ENCODE assay signal across 8 cellular contexts in genomic region chr1:28887835-28888682, GRCh38. TPM values are rescaled to one million over a fixed set of nuclear protein-coding genes. Genes with fewer than 3 reads are reported as not detected.
DNase-seq lines count a peak whose midpoint lies in the region; ATAC-seq and TF ChIP-seq lines count a peak whose summit lies in the region.

No MANE protein-coding gene starts in this region.

- peaks cover 5% of the 10 kb centered on the region; the same call in 1 of the 2 replicates for H3F3A ChIP-seq in Loucy (ENCODE audit: low read depth)

- ATAC-seq in CD8-positive, alpha-beta T cell: no peak
- peak; percentile 15 to 19 for ATAC-seq in lower lobe of right lung
- ATAC-seq in HG02852 (IDR thresholded peaks at IDR 0.05; ENCODE audit: unreplicated experiment): no peak
- ATAC-seq in GM19463 (IDR thresholded peaks at IDR 0.05; ENCODE audit: unreplicated experiment): no peak

- no peaks in the 10 kb centered on the region for H4K20me1 ChIP-seq in Loucy (ENCODE audit: insufficient read depth, low read length, poor library complexity, severe bottlenecking)

- peaks cover 11% of the 10 kb centered on the region; the same call in 1 of the 2 replicates for H3K79me2 ChIP-seq in Loucy (ENCODE audit: insufficient read depth, low read length)

- H3K4me3 Mint-ChIP-seq in CD8-positive, alpha-beta T cell: peak overlapping the region; percentile 82

- peak overlapping the region; percentile 93 for H3K4me3 ChIP-seq in CD8-positive, alpha-beta T cell (ENCODE audit: low read depth, low read length)
- H3K4me3 ChIP-seq in Loucy (ENCODE audit: low read length, poor library complexity, severe bottlenecking) (peak overlapping the region; percentile 98), lower lobe of right lung (peak overlapping the region; percentile 95), uterus (peak overlapping the region; percentile 68 to 70)

- intact Hi-C loops in CD8-positive, alpha-beta T cell (cut with DNase I, micrococcal nuclease): loop anchor here (1.0 to 5.0 kb wide), 9 partner anchors 26 to 1829 kb away; partner anchors contain the start of genes EPB41 (in 2 of the 2), ATP5IF1 (in 1 of the 2), GMEB1 (in 1 of the 2) and RCC1 (in 1 of the 2)
- intact Hi-C loops in lower lobe of right lung (cut with DNase I) (loop anchor here (10.0 kb wide), 1 partner anchor 307 kb away; no protein-coding TSS in a partner anchor), uterus (cut with DNase I; ENCODE audit: low total_unique reads) (no loop called here)

- peaks cover 5% of the 10 kb centered on the region for H3K36me3 Mint-ChIP-seq in CD8-positive, alpha-beta T cell

- H3K27ac Mint-ChIP-seq in CD8-positive, alpha-beta T cell: peak overlapping the region; percentile 87

- no peaks in the 10 kb centered on the region for H3K9me3 ChIP-seq in CD8-positive, alpha-beta T cell (ENCODE audit: low read length)
- H3K9me3 ChIP-seq in Loucy (ENCODE audit: insufficient read depth, low read depth, low read length) (no peaks in the 10 kb centered on the region), lower lobe of right lung (no peaks in the 10 kb centered on the region), uterus (no peaks in the 10 kb centered on the region)

- TF ChIP-seq POLR2A in uterus (IDR thresholded peaks at IDR 0.05): no peak

- peak overlapping the region; percentile 67 for H3K27ac ChIP-seq in CD8-positive, alpha-beta T cell (ENCODE audit: low read depth, low read length)
- H3K27ac ChIP-seq in caudate nucleus (ENCODE audit: low read depth, low read length) (peak overlapping the region; percentile 36), lower lobe of right lung (peak overlapping the region; percentile 87), uterus (peak overlapping the region; percentile 68 to 77)

- H3K4me1 ChIP-seq in CD8-positive, alpha-beta T cell (ENCODE audit: insufficient read depth, low read length): peaks cover 41% of the 10 kb centered on the region
- H3K4me1 ChIP-seq in Loucy (ENCODE audit: insufficient read depth, low read length, poor library complexity, severe bottlenecking) (peaks cover 54% of the 10 kb centered on the region), lower lobe of right lung (peaks cover 42% of the 10 kb centered on the region), uterus (no peaks in the 10 kb centered on the region)

- no peaks in the 10 kb centered on the region for H3K36me3 ChIP-seq in CD8-positive, alpha-beta T cell (ENCODE audit: insufficient read depth, low read length)
- no peaks in the 10 kb centered on the region for H3K36me3 ChIP-seq in Loucy (ENCODE audit: insufficient read depth, low read length)
- H3K36me3 ChIP-seq in lower lobe of right lung: no peaks in the 10 kb centered on the region
- no peaks in the 10 kb centered on the region for H3K36me3 ChIP-seq in uterus

- H3K4me2 ChIP-seq in Loucy (ENCODE audit: low read depth, low read length, poor library complexity, severe bottlenecking): peak overlapping the region; percentile 82

- TF ChIP-seq CTCF in CD8-positive, alpha-beta T cell (IDR thresholded peaks at IDR 0.05): no peak
- TF ChIP-seq CTCF in Loucy (conservative IDR thresholded peaks at IDR 0.05; ENCODE audit: low read length): no peak
- no peak for TF ChIP-seq CTCF in lower lobe of right lung (IDR thresholded peaks at IDR 0.05)
- no peak for TF ChIP-seq CTCF in uterus (IDR thresholded peaks at IDR 0.05)

- peaks cover 54% of the 10 kb centered on the region for H3K4me1 Mint-ChIP-seq in CD8-positive, alpha-beta T cell (ENCODE audit: low read depth)

- peak overlapping the region; percentile 98 for H3K9ac ChIP-seq in Loucy (ENCODE audit: low read depth, low read length, poor library complexity, severe bottlenecking)

- no peaks in the 10 kb centered on the region for H3K27me3 Mint-ChIP-seq in CD8-positive, alpha-beta T cell (ENCODE audit: low read depth)

- H2AFZ ChIP-seq in Loucy (ENCODE audit: low read length): peak overlapping the region; percentile 98

- CTCF ChIA-PET in CD8-positive, alpha-beta T cell (lab: Charles Lee): interaction anchor here (0.6 to 1.9 kb wide), 7 partner anchors 11 to 314 kb away, joined by 3 to 5 read pairs (median 4); partner anchors contain the start of gene SRSF4

- POLR2A ChIA-PET in CD8-positive, alpha-beta T cell (lab: Charles Lee): interaction anchor here (0.6 to 2.4 kb wide), 3 partner anchors 11 to 240 kb away, joined by 3 to 12 read pairs (median 4); partner anchors contain the start of genes EPB41 and RNU11

- no peaks in the 10 kb centered on the region for H3K27me3 ChIP-seq in CD8-positive, alpha-beta T cell (ENCODE audit: insufficient read depth, low read length)
- H3K27me3 ChIP-seq in Loucy (ENCODE audit: insufficient read depth, low read length, poor library complexity, severe bottlenecking) (no peaks in the 10 kb centered on the region), lower lobe of right lung (ENCODE audit: low read depth) (no peaks in the 10 kb centered on the region), uterus (no peaks in the 10 kb centered on the region)

- DNase-seq in CD8-positive, alpha-beta T cell: peak in 1 of 7 experiments; percentile 21
- DNase-seq in caudate nucleus (lab: John Stamatoyannopoulos, UW) (peak in 15 of 61 donors; percentile 5 to 49 (median 25)), lower lobe of right lung (peak; percentile 55), uterus (peak; percentile 29 to 38), foreskin melanocyte (no peak)

- no peaks in the 10 kb centered on the region for H3K9me3 Mint-ChIP-seq in CD8-positive, alpha-beta T cell

- H3K9me2 ChIP-seq in Loucy (replicated peaks; ENCODE audit: low read depth, low read length): no peaks in the 10 kb centered on the region

RNA-seq across cellular contexts. Expression of gene EPB41, which starts 26.3 kb away (rescaled TPM):
- 100 to 1,000 TPM; 109 to 117 TPM for total RNA-seq in CD8-positive, alpha-beta T cell
- total RNA-seq in lower lobe of right lung (58.6 TPM), uterus (1,000 to 10,000 TPM in 1 of 4 donors, 10 to 100 TPM in 3; 16.2 to 1,146 (median 45.4) TPM)

Comparison
In these comparisons a context has a peak if more than half of its experiments do, and no peak if none do; other contexts are left out.
1. ATAC-seq: peak in lower lobe of right lung (2 of 2); none in CD8-positive, alpha-beta T cell (single experiment), HG02852 (single experiment) and GM19463 (single experiment).
2. H3K27ac ChIP-seq: peak in every context shown above with its lines; median percentile 87 in lower lobe of right lung; 72 in uterus; 67 in CD8-positive, alpha-beta T cell; 36 in caudate nucleus.
3. Peak in every context shown above with its lines, with median percentiles within 50 percentile points of each other: H3K4me3 ChIP-seq.